2 cellular contexts compared by ENCODE assay signal in the genomic region with DNA sequence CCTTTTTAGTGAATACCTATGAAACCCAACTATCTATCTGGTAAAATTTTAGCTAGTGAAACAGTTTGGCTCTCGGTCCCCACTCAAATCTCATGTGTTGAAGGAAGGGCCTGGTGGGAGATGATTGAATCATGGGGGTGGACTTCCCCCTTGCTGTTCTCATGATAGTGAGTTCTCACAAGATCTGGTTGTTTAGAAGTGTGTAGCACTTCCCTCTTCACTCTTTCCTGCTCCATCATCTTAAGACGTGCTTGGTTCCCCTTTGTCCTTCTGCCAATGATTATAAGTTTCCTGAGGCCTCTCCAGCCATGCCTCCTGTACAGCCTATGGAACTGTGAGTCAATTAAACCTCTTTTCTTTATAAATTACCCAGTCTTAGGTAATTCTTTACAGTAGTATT. TPM values are rescaled to one million over a fixed set of nuclear protein-coding genes. Genes with fewer than 3 reads are reported as not detected.
"Had no signal": no experiment of that assay in that cellular context is flagged by ENCODE, and none has a peak within 500 bp of the region (broad histone marks: within the 10 kb centered on the region; RNA-seq: fewer than 3 reads in every experiment).

No MANE protein-coding gene starts in this region.

RNA-seq across cellular contexts. Expression of gene DZIP1, which starts 24.5 kb away (rescaled TPM):
- total RNA-seq: activated T-helper 17 cell treated with anti-CD3 and anti-CD28 coated beads, Interleukin-2, amount 50 U/mL, for 72 hours; PC-9 had no signal
